ENCODE assay signal across 1 cellular context in genomic region chr4:25986807-25987206, GRCh38.
TF ChIP-seq lines count a peak whose summit lies in the region.

No MANE protein-coding gene starts in this region.

TF ChIP-seq in GM23338, 12 proteins besides CTCF, POLR2A, EP300 and RAD21 (continued from another document):
- TF ChIP-seq ZNF114 (CRISPR knock-in tag; IDR thresholded peaks at IDR 0.05) = no peak
